Comparison of ENCODE assay signal across 20 cellular contexts in genomic region chr7:116601426-116601825, GRCh38.
A peak's percentile ranks its signal among the peaks of the same experiment; 100 is the strongest.
DNase-seq lines count a peak whose midpoint lies in the region; ATAC-seq and TF ChIP-seq lines count a peak whose summit lies in the region.
"Had no signal": no experiment of that assay in that cellular context is flagged by ENCODE, and none has a peak within 500 bp of the region (broad histone marks: within the 10 kb centered on the region; RNA-seq: fewer than 3 reads in every experiment).

No MANE protein-coding gene starts in this region.

- intact Hi-C loops in posterior vena cava (cut with DNase I) = no loop called here

- H3K9me3 Mint-ChIP-seq in activated naive CD8-positive, alpha-beta T cell treated with anti-CD3 and anti-CD28 coated beads, Interleukin-2, amount 50 U/mL, for 24 hours = no peaks in the 10 kb centered on the region
- H3K9me3 Mint-ChIP-seq: activated naive CD4-positive, alpha-beta T cell treated with anti-CD3 and anti-CD28 coated beads, Interleukin-2, amount 50 U/mL, for 24 hours; brain; neural crest cell had no signal

- H3K4me2 ChIP-seq in KMS-11 = peak overlapping the region; percentile 4

- peaks cover 11% of the 10 kb centered on the region for H3K4me1 Mint-ChIP-seq in activated naive CD8-positive, alpha-beta T cell treated with anti-CD3 and anti-CD28 coated beads, Interleukin-2, amount 50 U/mL, for 24 hours
- H3K4me1 Mint-ChIP-seq: brain, neural crest cell had no signal

- peak; percentile 79 for ATAC-seq in GM18868 (IDR thresholded peaks at IDR 0.05; ENCODE audit: unreplicated experiment)
- peak; percentile 88 for ATAC-seq in activated naive CD8-positive, alpha-beta T cell treated with anti-CD3 and anti-CD28 coated beads, Interleukin-2, amount 50 U/mL, for 24 hours

- H3K27ac Mint-ChIP-seq in activated naive CD8-positive, alpha-beta T cell treated with anti-CD3 and anti-CD28 coated beads, Interleukin-2, amount 50 U/mL, for 24 hours = no peak overlapping the region
- H3K27ac Mint-ChIP-seq: activated naive CD4-positive, alpha-beta T cell treated with anti-CD3 and anti-CD28 coated beads, Interleukin-2, amount 50 U/mL, for 24 hours; brain had no signal

- peaks cover 16% of the 10 kb centered on the region for H3K4me1 ChIP-seq in KMS-11 (ENCODE audit: low read depth, poor library complexity, severe bottlenecking)
- H3K4me1 ChIP-seq: spleen, vagina had no signal

- no peak overlapping the region for H3K9ac ChIP-seq in KMS-11

- H4K20me1 ChIP-seq in KMS-11 (ENCODE audit: insufficient read depth) = no peaks in the 10 kb centered on the region

- no peak overlapping the region for H3K4me3 ChIP-seq in KMS-11 (IDR thresholded peaks at IDR 0.05; ENCODE audit: insufficient read depth, low read depth, low read length)
- H3K4me3 ChIP-seq: SK-N-MC, spleen, vagina had no signal

- H3K27me3 Mint-ChIP-seq in activated naive CD8-positive, alpha-beta T cell treated with anti-CD3 and anti-CD28 coated beads, Interleukin-2, amount 50 U/mL, for 24 hours = peaks cover 11% of the 10 kb centered on the region

- DNase-seq in activated CD4-positive, alpha-beta T cell treated with anti-CD3 and anti-CD28 coated beads for 48 hours = peak; percentile 59
- DNase-seq in activated CD4-positive, alpha-beta T cell treated with anti-CD3 and anti-CD28 coated beads for 1 hour = no peak
- DNase-seq in activated naive CD8-positive, alpha-beta T cell treated with anti-CD3 and anti-CD28 coated beads, Interleukin-2, amount 50 U/mL, for 24 hours = peak; percentile 24
- no peak for DNase-seq in posterior vena cava (ENCODE audit: low spot score)
- no peak for DNase-seq in KBM-7
- DNase-seq in pons (ENCODE audit: low spot score) = no peak
- DNase-seq: DMS153, IMR-90, midbrain, MV-4-11, NCI-H2081 treated with DMSO at 0.1 percent for 48 hours, NCI-H526 treated with DMSO at 0.1 percent for 48 hours, spleen had no signal

- H2AFZ ChIP-seq in KMS-11 (ENCODE audit: low read depth) = peak overlapping the region; percentile 1; the same call in 1 of the 2 replicates

- no peaks in the 10 kb centered on the region for H3K27me3 ChIP-seq in KMS-11 (ENCODE audit: insufficient read depth, low read depth)
- H3K27me3 ChIP-seq: spleen, vagina had no signal

- H3K79me2 ChIP-seq in KMS-11 (ENCODE audit: insufficient read depth, low read depth) = no peaks in the 10 kb centered on the region

- H3K36me3 ChIP-seq in KMS-11 (ENCODE audit: insufficient read depth) = no peaks in the 10 kb centered on the region
- H3K36me3 ChIP-seq: spleen, vagina had no signal

- no peaks in the 10 kb centered on the region for H3K36me3 Mint-ChIP-seq in activated naive CD8-positive, alpha-beta T cell treated with anti-CD3 and anti-CD28 coated beads, Interleukin-2, amount 50 U/mL, for 24 hours (ENCODE audit: low read depth)
- H3K36me3 Mint-ChIP-seq: activated naive CD4-positive, alpha-beta T cell treated with anti-CD3 and anti-CD28 coated beads, Interleukin-2, amount 50 U/mL, for 24 hours; brain had no signal

- no peak overlapping the region for H3K27ac ChIP-seq in KMS-11
- H3K27ac ChIP-seq: SK-N-MC, spleen, vagina had no signal

- no peak for TF ChIP-seq CTCF in KMS-11 (conservative IDR thresholded peaks at IDR 0.05; ENCODE audit: low read depth, low read length)

- no peak overlapping the region for H3K4me3 Mint-ChIP-seq in activated naive CD8-positive, alpha-beta T cell treated with anti-CD3 and anti-CD28 coated beads, Interleukin-2, amount 50 U/mL, for 24 hours
- H3K4me3 Mint-ChIP-seq: activated naive CD4-positive, alpha-beta T cell treated with anti-CD3 and anti-CD28 coated beads, Interleukin-2, amount 50 U/mL, for 24 hours; brain; neural crest cell had no signal

- in situ Hi-C loops in KBM-7 (cut with MboI; ENCODE audit: low pct_unique_long_range_greater_than_20kb, low sequenced_read_pairs) = no loop called here

Comparison
In these comparisons a context has a peak if more than half of its experiments do, and no peak if none do; other contexts are left out.
1. DNase-seq: peak in activated CD4-positive, alpha-beta T cell treated with anti-CD3 and anti-CD28 coated beads for 48 hours (single experiment) and activated naive CD8-positive, alpha-beta T cell treated with anti-CD3 and anti-CD28 coated beads, Interleukin-2, amount 50 U/mL, for 24 hours (single experiment); none in activated CD4-positive, alpha-beta T cell treated with anti-CD3 and anti-CD28 coated beads for 1 hour (single experiment), posterior vena cava (single experiment), KBM-7 (single experiment) and pons (single experiment).